Comparison of ENCODE assay signal across 8 cellular contexts in genomic region chr10:22605168-22605567, GRCh38.
DNase-seq lines count a peak whose midpoint lies in the region; TF ChIP-seq lines count a peak whose summit lies in the region.

No MANE protein-coding gene starts in this region.

- H3K27me3 Mint-ChIP-seq in activated naive CD4-positive, alpha-beta T cell treated with anti-CD3 and anti-CD28 coated beads, Interleukin-2, amount 10 ng/mL, durations not matched to agents 7 days and 5 days = no peaks in the 10 kb centered on the region

- H3K4me1 Mint-ChIP-seq in activated naive CD4-positive, alpha-beta T cell treated with anti-CD3 and anti-CD28 coated beads, Interleukin-2, amount 10 ng/mL, durations not matched to agents 7 days and 5 days = peaks cover 69% of the 10 kb centered on the region

- H3K27ac ChIP-seq in tibial nerve = peak overlapping the region in 3 of 4 donors; percentile 68 to 79 (median 69)

- no peak for TF ChIP-seq POLR2A in tibial nerve (IDR thresholded peaks at IDR 0.05)

- H3K36me3 ChIP-seq in tibial nerve = peaks cover 0 to 22% (median 3%) of the 10 kb centered on the region in 3 donors

- H3K4me3 Mint-ChIP-seq in activated naive CD4-positive, alpha-beta T cell treated with anti-CD3 and anti-CD28 coated beads, Interleukin-2, amount 10 ng/mL, durations not matched to agents 7 days and 5 days = no peak overlapping the region

- H3K36me3 Mint-ChIP-seq in activated naive CD4-positive, alpha-beta T cell treated with anti-CD3 and anti-CD28 coated beads, Interleukin-2, amount 10 ng/mL, durations not matched to agents 7 days and 5 days = peaks cover 62% of the 10 kb centered on the region

- DNase-seq in activated naive CD4-positive, alpha-beta T cell treated with anti-CD3 and anti-CD28 coated beads, Interleukin-2, amount 10 ng/mL, durations not matched to agents 7 days and 5 days = no peak
- DNase-seq in activated naive CD4-positive, alpha-beta T cell treated with Interleukin-2 at 50 U/mL for 16 hours = no peak
- DNase-seq in RPMI7951 (ENCODE audit: low read depth) (peak; percentile 81), foreskin melanocyte (peak; percentile 35), tibial nerve (ENCODE audit: low spot score in 2 of 2) (no peak), NCI-H146 (lab: John Stamatoyannopoulos, UW) (no peak), occipital lobe (lab: John Stamatoyannopoulos, UW) (no peak)
- DNase-seq in effector CD4-positive, alpha-beta T cell = no peak

- H3K9me3 Mint-ChIP-seq in activated naive CD4-positive, alpha-beta T cell treated with anti-CD3 and anti-CD28 coated beads, Interleukin-2, amount 10 ng/mL, durations not matched to agents 7 days and 5 days = no peaks in the 10 kb centered on the region

- peak overlapping the region; percentile 61 for H3K27ac Mint-ChIP-seq in activated naive CD4-positive, alpha-beta T cell treated with anti-CD3 and anti-CD28 coated beads, Interleukin-2, amount 10 ng/mL, durations not matched to agents 7 days and 5 days

- TF ChIP-seq EP300 in tibial nerve (IDR thresholded peaks at IDR 0.05) = peak; percentile 25 to 69

- H3K9me3 ChIP-seq in tibial nerve = no peaks in the 10 kb centered on the region

- CTCF ChIA-PET in activated naive CD4-positive, alpha-beta T cell treated with anti-CD3 and anti-CD28 coated beads, Interleukin-2, amount 10 ng/mL, durations not matched to agents 7 days and 5 days (lab: Charles Lee) = no interaction called here

- no peak overlapping the region for H3K4me3 ChIP-seq in tibial nerve

- H3K4me1 ChIP-seq in tibial nerve = peaks cover 0 to 31% (median 19%) of the 10 kb centered on the region in 4 donors

- no peaks in the 10 kb centered on the region for H3K27me3 ChIP-seq in tibial nerve

- TF ChIP-seq CTCF in tibial nerve (IDR thresholded peaks at IDR 0.05) = no peak

- WGBS in tibial nerve, 2 donors = 54 to 60% methylated on average over 4 of the region's 4 CpGs

Comparison
In these comparisons a context has a peak if more than half of its experiments do, and no peak if none do; other contexts are left out.
1. DNase-seq: peak in RPMI7951 (single experiment) and foreskin melanocyte (single experiment); none in activated naive CD4-positive, alpha-beta T cell treated with anti-CD3 and anti-CD28 coated beads, Interleukin-2, amount 10 ng/mL, durations not matched to agents 7 days and 5 days (single experiment), activated naive CD4-positive, alpha-beta T cell treated with Interleukin-2 at 50 U/mL for 16 hours (single experiment), tibial nerve (0 of 2), NCI-H146 (single experiment), occipital lobe (single experiment) and effector CD4-positive, alpha-beta T cell (single experiment).